8 cellular contexts compared by ENCODE assay signal in genomic region chr2:234494361-234495075, GRCh38. TPM values are rescaled to one million over a fixed set of nuclear protein-coding genes. Genes with fewer than 3 reads are reported as not detected.
DNase-seq lines count a peak whose midpoint lies in the region; ATAC-seq and TF ChIP-seq lines count a peak whose summit lies in the region.

No MANE protein-coding gene starts in this region.

- no peak overlapping the region for H3K23ac ChIP-seq in trophoblast cell (ENCODE audit: low read length)

- H3K4me3 ChIP-seq in RWPE2 (ENCODE audit: severe bottlenecking), result peak overlapping the region; percentile 99
- peak overlapping the region; percentile 99 for H3K4me3 ChIP-seq in epithelial cell of proximal tubule (ENCODE audit: low read depth, low read length)
- H3K4me3 ChIP-seq in trophoblast cell (ENCODE audit: low read depth, low read length), result no peak overlapping the region

- no peak overlapping the region for H2BK120ac ChIP-seq in trophoblast cell (ENCODE audit: insufficient read depth, low read length, poor library complexity)

- H3K36me3 ChIP-seq in RWPE2 (ENCODE audit: low read depth) (peaks cover 41% of the 10 kb centered on the region), trophoblast cell (ENCODE audit: control insufficient read depth in 1 of 2, insufficient read depth in 2 of 2, low read length in 2 of 2) (no peaks in the 10 kb centered on the region)

- H2AK5ac ChIP-seq in trophoblast cell (ENCODE audit: low read length), result no peak overlapping the region

- H3K14ac ChIP-seq in trophoblast cell (ENCODE audit: low read length), result no peak overlapping the region

- H3K4ac ChIP-seq in trophoblast cell (ENCODE audit: low read depth, low read length), result no peak overlapping the region

- H4K8ac ChIP-seq in trophoblast cell (ENCODE audit: low read depth, low read length), result no peak overlapping the region

- H3K27me3 ChIP-seq in RWPE2 (ENCODE audit: insufficient read depth, poor library complexity, severe bottlenecking), result no peaks in the 10 kb centered on the region
- H3K27me3 ChIP-seq in trophoblast cell (ENCODE audit: insufficient read depth, low read length), result no peaks in the 10 kb centered on the region

- H3K18ac ChIP-seq in trophoblast cell (ENCODE audit: low read length), result no peak overlapping the region

- H3K4me2 ChIP-seq in trophoblast cell (ENCODE audit: low read length), result peak overlapping the region; percentile 82

- H2BK12ac ChIP-seq in trophoblast cell (ENCODE audit: low read length), result no peak overlapping the region

- no peak overlapping the region for H2AFZ ChIP-seq in trophoblast cell (ENCODE audit: insufficient read depth, low read length, poor library complexity)

- H3K27ac ChIP-seq in RWPE2 (ENCODE audit: poor library complexity, severe bottlenecking), result peak overlapping the region; percentile 80
- no peak overlapping the region for H3K27ac ChIP-seq in trophoblast cell (ENCODE audit: low read depth, low read length)

- no peak for TF ChIP-seq CTCF in RWPE2 (IDR thresholded peaks at IDR 0.05; ENCODE audit: poor library complexity, severe bottlenecking)
- no peak for TF ChIP-seq CTCF in epithelial cell of proximal tubule (conservative IDR thresholded peaks at IDR 0.05; ENCODE audit: low read depth, low read length)

- H3K79me2 ChIP-seq in trophoblast cell (ENCODE audit: control insufficient read depth, insufficient read depth, low read length, poor library complexity), result peaks cover 17% of the 10 kb centered on the region

- peak; percentile 78 for ATAC-seq in RWPE2 (ENCODE audit: low read depth)

- no peak overlapping the region for H3K9ac ChIP-seq in trophoblast cell (ENCODE audit: low read length)

- peak in 5 of 6 experiments; percentile 23 to 74 (median 48) for DNase-seq in stimulated activated naive CD4-positive, alpha-beta T cell (lab: John Stamatoyannopoulos, UW)
- DNase-seq in stimulated activated naive CD4-positive, alpha-beta T cell treated with Interleukin-2 at 50 U/mL for 16 hours (lab: John Stamatoyannopoulos, UW), result no peak
- no peak for DNase-seq in RWPE2 (ENCODE audit: low spot score)
- no peak for DNase-seq in epithelial cell of proximal tubule (ENCODE audit: low read depth)
- DNase-seq in trophoblast cell, result peak in 1 of 2 donors; percentile 27
- no peak for DNase-seq in KBM-7
- no peak for DNase-seq in stimulated activated CD4-positive, alpha-beta T cell treated with anti-CD3 and anti-CD28 coated beads, Interleukin-1b, Interleukin-23, amount 100 ng/mL, for 48 hours
- DNase-seq in T1000 (lab: John Stamatoyannopoulos, UW), result no peak

- H3K79me1 ChIP-seq in trophoblast cell (ENCODE audit: low read length), result peaks cover 16% of the 10 kb centered on the region

- H3K4me1 ChIP-seq in RWPE2 (ENCODE audit: insufficient read depth, poor library complexity, severe bottlenecking) (peaks cover 8% of the 10 kb centered on the region), trophoblast cell (ENCODE audit: control insufficient read depth in 1 of 2, insufficient read depth in 2 of 2, low read length in 2 of 2) (peaks cover 2 to 15% of the 10 kb centered on the region in 2 experiments)

- H4K12ac ChIP-seq in trophoblast cell (ENCODE audit: low read depth, low read length), result no peak overlapping the region

- H3K9me3 ChIP-seq in RWPE2 (ENCODE audit: severe bottlenecking), result no peaks in the 10 kb centered on the region
- no peaks in the 10 kb centered on the region for H3K9me3 ChIP-seq in trophoblast cell (ENCODE audit: insufficient read depth, low read depth, low read length)

- in situ Hi-C loops in KBM-7 (cut with MboI; ENCODE audit: low pct_unique_long_range_greater_than_20kb, low sequenced_read_pairs), result no loop called here

- no CpG with 5 or more reads among the region's 8 CpGs for WGBS in trophoblast cell (ENCODE audit: extremely low coverage, insufficient coverage, insufficient read length)

- no peak overlapping the region for H2BK5ac ChIP-seq in trophoblast cell (ENCODE audit: low read depth, low read length, poor library complexity)

- no peak overlapping the region for H4K91ac ChIP-seq in trophoblast cell (ENCODE audit: low read depth, low read length)

RNA-seq across cellular contexts. Expression of gene ARL4C, which starts 2.4 kb away (rescaled TPM):
- total RNA-seq in epithelial cell of proximal tubule, result 123 and 153 TPM in 2 replicates
- polyA plus RNA-seq in trophoblast cell (2013), result 28.8 TPM in 2 replicates

Comparison
In these comparisons a context has a peak if more than half of its experiments do, and no peak if none do; other contexts are left out.
1. DNase-seq: peak in stimulated activated naive CD4-positive, alpha-beta T cell (5 of 6); none in stimulated activated naive CD4-positive, alpha-beta T cell treated with Interleukin-2 at 50 U/mL for 16 hours (single experiment), RWPE2 (single experiment), epithelial cell of proximal tubule (single experiment), KBM-7 (single experiment), stimulated activated CD4-positive, alpha-beta T cell treated with anti-CD3 and anti-CD28 coated beads, Interleukin-1b, Interleukin-23, amount 100 ng/mL, for 48 hours (single experiment) and T1000 (single experiment).